12 cellular contexts compared by ENCODE assay signal in the genomic region with DNA sequence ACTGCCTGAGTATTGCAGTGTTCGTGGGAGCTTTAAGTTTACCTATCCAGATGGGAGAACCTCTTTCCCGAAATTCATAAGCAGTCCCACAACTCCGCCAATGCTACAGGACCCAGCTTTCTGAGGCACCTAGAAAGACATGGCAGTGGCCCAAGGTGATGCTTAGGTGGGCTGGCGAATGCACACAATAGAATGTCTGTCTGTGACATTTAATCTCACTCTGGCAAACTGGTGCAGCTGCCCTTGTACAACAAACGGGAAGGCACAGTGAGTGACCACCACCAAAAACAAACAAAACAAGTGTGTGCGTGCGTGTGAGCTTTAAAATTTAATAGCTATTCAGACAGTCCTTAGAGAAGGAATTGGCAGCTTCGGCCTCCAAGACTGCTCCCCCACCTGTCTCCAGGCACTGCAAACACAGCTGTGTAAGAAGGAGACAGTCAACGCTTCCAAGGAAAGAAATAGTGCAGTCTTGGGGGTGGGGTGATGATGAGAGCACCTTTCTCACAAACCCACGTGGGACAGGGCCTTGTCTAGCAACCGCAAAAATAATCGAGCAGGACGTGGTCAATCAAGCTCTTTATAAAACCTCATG.
DNase-seq lines count a peak whose midpoint lies in the region; ATAC-seq and TF ChIP-seq lines count a peak whose summit lies in the region.
"Had no signal": no experiment of that assay in that cellular context is flagged by ENCODE, and none has a peak within 500 bp of the region (broad histone marks: within the 10 kb centered on the region; RNA-seq: fewer than 3 reads in every experiment).

No MANE protein-coding gene starts in this region.

- no peak overlapping the region for H3K4me3 Mint-ChIP-seq in HFFc6
- no peak overlapping the region for H3K4me3 Mint-ChIP-seq in endodermal cell
- H3K4me3 Mint-ChIP-seq: nephron progenitor cell had no signal

- H3K9ac ChIP-seq in endodermal cell (ENCODE audit: extremely low read depth, low read length, poor library complexity, severe bottlenecking) = no peak overlapping the region

- TF ChIP-seq CTCF in fibroblast of mammary gland (conservative IDR thresholded peaks at IDR 0.05; ENCODE audit: control insufficient read depth, insufficient read depth, low read depth, low read length) (no peak), gastrocnemius medialis (IDR thresholded peaks at IDR 0.05 in 4 of 5, conservative IDR thresholded peaks at IDR 0.05 in 1 of 5) (no peak), HFFc6 (IDR thresholded peaks at IDR 0.05) (no peak), endodermal cell (conservative IDR thresholded peaks at IDR 0.05) (no peak)

- intact Hi-C loops in gastrocnemius medialis (cut with DNase I; ENCODE audit: low total_unique reads) = loop anchor here (1.0 kb wide), 1 partner anchor 590 kb away; no protein-coding TSS in a partner anchor

- H3K27me3 Mint-ChIP-seq in HFFc6 (ENCODE audit: insufficient read depth) (peaks cover 2% of the 10 kb centered on the region), endodermal cell (ENCODE audit: insufficient read depth) (peaks cover 4% of the 10 kb centered on the region)

- in situ Hi-C loops in gastrocnemius medialis (cut with MboI; ENCODE audit: low sequenced_read_pairs in 4 of 4) = loop anchor here in 3 of 4 donors (25.0 kb wide), 1 partner anchor 603 kb away; no protein-coding TSS in a partner anchor

- H3K9me3 Mint-ChIP-seq in HFFc6 (no peaks in the 10 kb centered on the region), endodermal cell (no peaks in the 10 kb centered on the region)
- H3K9me3 Mint-ChIP-seq: activated CD4-positive, alpha-beta memory T cell treated with anti-CD3 and anti-CD28 coated beads, Interleukin-2, amount 10 ng/mL, durations not matched to agents 7 days and 5 days; nephron progenitor cell had no signal

- DNase-seq in DMS79 treated with DMSO at 0.1 percent for 48 hours (lab: John Stamatoyannopoulos, UW) = peak; percentile 68
- peak; percentile 84 for DNase-seq in NCI-H2196 (lab: John Stamatoyannopoulos, UW; ENCODE audit: unreplicated experiment)
- peak; percentile 31 for DNase-seq in fibroblast of mammary gland (ENCODE audit: low read depth)
- peak in 1 of 2 donors; percentile 24 for DNase-seq in gastrocnemius medialis
- no peak for DNase-seq in HFFc6
- DNase-seq in endodermal cell = no peak
- no peak for DNase-seq in effector memory CD4-positive, alpha-beta T cell
- DNase-seq in SKM-1 (lab: John Stamatoyannopoulos, UW; ENCODE audit: unreplicated experiment) = no peak
- DNase-seq: activated CD4-positive, alpha-beta memory T cell treated with anti-CD3 and anti-CD28 coated beads, Interleukin-2, amount 10 ng/mL, durations not matched to agents 7 days and 5 days; HCEC 1CT; NCI-H526; nephron progenitor cell had no signal

- no peak for TF ChIP-seq POLR2A in gastrocnemius medialis (IDR thresholded peaks at IDR 0.05)

- H3K4me3 ChIP-seq in fibroblast of mammary gland (ENCODE audit: control insufficient read depth, low read depth, low read length) = no peak overlapping the region
- H3K4me3 ChIP-seq in gastrocnemius medialis = no peak overlapping the region
- H3K4me3 ChIP-seq in endodermal cell (ENCODE audit: low read length) = no peak overlapping the region
- no peak overlapping the region for H3K4me3 ChIP-seq in effector memory CD4-positive, alpha-beta T cell (ENCODE audit: insufficient read depth, low read depth, low read length, poor library complexity, severe bottlenecking)

- H3K27ac ChIP-seq in gastrocnemius medialis = peak overlapping the region; percentile 26 to 70 (median 51)
- no peak overlapping the region for H3K27ac ChIP-seq in endodermal cell (ENCODE audit: low read depth, low read length)
- no peak overlapping the region for H3K27ac ChIP-seq in effector memory CD4-positive, alpha-beta T cell (ENCODE audit: insufficient read depth, low read length, poor library complexity, severe bottlenecking)

- ATAC-seq in gastrocnemius medialis = no peak

- H3K4me1 Mint-ChIP-seq in HFFc6 (ENCODE audit: low read depth) = peaks cover 7% of the 10 kb centered on the region; the same call in 1 of the 2 replicates
- H3K4me1 Mint-ChIP-seq in endodermal cell = peaks cover 8% of the 10 kb centered on the region

- peaks cover 0 to 28% of the 10 kb centered on the region in 2 donors for H3K4me1 ChIP-seq in gastrocnemius medialis
- no peaks in the 10 kb centered on the region for H3K4me1 ChIP-seq in endodermal cell (ENCODE audit: control insufficient read depth, insufficient read depth, low read length)
- no peaks in the 10 kb centered on the region for H3K4me1 ChIP-seq in effector memory CD4-positive, alpha-beta T cell (ENCODE audit: control insufficient read depth, insufficient read depth, low read length, poor library complexity, severe bottlenecking)

- WGBS in endodermal cell (ENCODE audit: insufficient coverage in 1 of 2, insufficient read length in 1 of 2), 2 experiments = 92 to 97% methylated on average over 6 to 13 of the region's 13 CpGs

- H3K36me3 ChIP-seq in gastrocnemius medialis = no peaks in the 10 kb centered on the region
- H3K36me3 ChIP-seq in endodermal cell (ENCODE audit: control insufficient read depth, insufficient read depth, low read length) = no peaks in the 10 kb centered on the region
- no peaks in the 10 kb centered on the region for H3K36me3 ChIP-seq in effector memory CD4-positive, alpha-beta T cell (ENCODE audit: control insufficient read depth, insufficient read depth, low read length)

- H3K9me3 ChIP-seq in gastrocnemius medialis = no peaks in the 10 kb centered on the region
- no peaks in the 10 kb centered on the region for H3K9me3 ChIP-seq in endodermal cell (ENCODE audit: control insufficient read depth, low read length)
- H3K9me3 ChIP-seq in effector memory CD4-positive, alpha-beta T cell (ENCODE audit: control insufficient read depth, low read length) = no peaks in the 10 kb centered on the region

- H3K27ac Mint-ChIP-seq in HFFc6 = no peak overlapping the region
- no peak overlapping the region for H3K27ac Mint-ChIP-seq in endodermal cell
- H3K27ac Mint-ChIP-seq: activated CD4-positive, alpha-beta memory T cell treated with anti-CD3 and anti-CD28 coated beads, Interleukin-2, amount 10 ng/mL, durations not matched to agents 7 days and 5 days; nephron progenitor cell had no signal

- H3K27me3 ChIP-seq in gastrocnemius medialis (no peaks in the 10 kb centered on the region), endodermal cell (ENCODE audit: control insufficient read depth, insufficient read depth, low read length, poor library complexity, severe bottlenecking) (peaks cover 4% of the 10 kb centered on the region)
- no peaks in the 10 kb centered on the region for H3K27me3 ChIP-seq in effector memory CD4-positive, alpha-beta T cell (replicated peaks; ENCODE audit: control insufficient read depth, insufficient read depth, low read length, poor library complexity, severe bottlenecking)

- no peaks in the 10 kb centered on the region for H3K36me3 Mint-ChIP-seq in HFFc6 (ENCODE audit: low read depth)
- no peaks in the 10 kb centered on the region for H3K36me3 Mint-ChIP-seq in endodermal cell (ENCODE audit: low read depth)

Comparison
In these comparisons a context has a peak if more than half of its experiments do, and no peak if none do; other contexts are left out.
1. DNase-seq: peak in DMS79 treated with DMSO at 0.1 percent for 48 hours (single experiment), NCI-H2196 (single experiment) and fibroblast of mammary gland (single experiment); none in HFFc6 (single experiment), endodermal cell (single experiment), effector memory CD4-positive, alpha-beta T cell (0 of 3) and SKM-1 (single experiment).
2. H3K27ac ChIP-seq: peak in gastrocnemius medialis (4 of 4); none in endodermal cell (single experiment) and effector memory CD4-positive, alpha-beta T cell (single experiment).